ENCODE assay signal across 8 cellular contexts in genomic region chr10:103763374-103764202, GRCh38.
A peak's percentile ranks its signal among the peaks of the same experiment; 100 is the strongest.
DNase-seq lines count a peak whose midpoint lies in the region; ATAC-seq, FAIRE-seq and TF ChIP-seq lines count a peak whose summit lies in the region.

No MANE protein-coding gene starts in this region.

- DNase-seq in GM18507 (ENCODE audit: extremely low spot score, insufficient read length, low read depth) = no peak
- peak; percentile 95 to 97 for DNase-seq in Kasumi-1 (lab: John Stamatoyannopoulos, UW)
- DNase-seq in activated naive CD8-positive, alpha-beta T cell treated with anti-CD3 and anti-CD28 coated beads for 36 hours = no peak
- no peak for DNase-seq in natural killer cell treated with Interleukin-12 subunit alpha and Interleukin-12 subunit beta and Interleukin-15 and Interleukin-18, amount 100 ng/mL, for 72 hours (ENCODE audit: low spot score)
- no peak for DNase-seq in hepatocyte (ENCODE audit: low spot score)
- DNase-seq in testis = no peak
- no peak for DNase-seq in Calu3

- H3K4me3 ChIP-seq in hepatocyte = no peak overlapping the region
- no peak overlapping the region for H3K4me3 ChIP-seq in testis

- H3K27ac ChIP-seq in hepatocyte = no peak overlapping the region
- H3K27ac ChIP-seq in testis = no peak overlapping the region

- no peak overlapping the region for H3K4me2 ChIP-seq in hepatocyte

- H3K27me3 Mint-ChIP-seq in activated naive CD8-positive, alpha-beta T cell treated with anti-CD3 and anti-CD28 coated beads for 36 hours = no peaks in the 10 kb centered on the region
- no peaks in the 10 kb centered on the region for H3K27me3 Mint-ChIP-seq in natural killer cell treated with Interleukin-12 subunit alpha and Interleukin-12 subunit beta and Interleukin-15 and Interleukin-18, amount 100 ng/mL, for 72 hours
- H3K27me3 Mint-ChIP-seq in Calu3 (ENCODE audit: unreplicated experiment) = peaks cover 25% of the 10 kb centered on the region

- no TSS peak for BruUV-seq in Calu3 (replicated peaks; lab: Mats Ljungman, UMichigan)

- no peak for TF ChIP-seq POLR2A in testis (IDR thresholded peaks at IDR 0.05)

- peak overlapping the region; percentile 58 for H3K27ac Mint-ChIP-seq in activated naive CD8-positive, alpha-beta T cell treated with anti-CD3 and anti-CD28 coated beads for 36 hours
- H3K27ac Mint-ChIP-seq in natural killer cell treated with Interleukin-12 subunit alpha and Interleukin-12 subunit beta and Interleukin-15 and Interleukin-18, amount 100 ng/mL, for 72 hours = peak overlapping the region; percentile 40 to 68
- H3K27ac Mint-ChIP-seq in Calu3 (ENCODE audit: unreplicated experiment) = no peak overlapping the region

- H3K79me2 ChIP-seq in hepatocyte = no peaks in the 10 kb centered on the region

- H2AFZ ChIP-seq in hepatocyte = no peak overlapping the region

- H3K9me3 Mint-ChIP-seq in activated naive CD8-positive, alpha-beta T cell treated with anti-CD3 and anti-CD28 coated beads for 36 hours = peaks cover 5% of the 10 kb centered on the region
- no peaks in the 10 kb centered on the region for H3K9me3 Mint-ChIP-seq in natural killer cell treated with Interleukin-12 subunit alpha and Interleukin-12 subunit beta and Interleukin-15 and Interleukin-18, amount 100 ng/mL, for 72 hours
- H3K9me3 Mint-ChIP-seq in Calu3 (ENCODE audit: low read depth, unreplicated experiment) = no peaks in the 10 kb centered on the region

- H3K4me1 ChIP-seq in hepatocyte (ENCODE audit: insufficient read depth) (peaks cover 7% of the 10 kb centered on the region), testis (peaks cover 7% of the 10 kb centered on the region)

- H3K27me3 ChIP-seq in hepatocyte = no peaks in the 10 kb centered on the region
- H3K27me3 ChIP-seq in testis = no peaks in the 10 kb centered on the region

- no peaks in the 10 kb centered on the region for H3K36me3 Mint-ChIP-seq in activated naive CD8-positive, alpha-beta T cell treated with anti-CD3 and anti-CD28 coated beads for 36 hours
- no peaks in the 10 kb centered on the region for H3K36me3 Mint-ChIP-seq in natural killer cell treated with Interleukin-12 subunit alpha and Interleukin-12 subunit beta and Interleukin-15 and Interleukin-18, amount 100 ng/mL, for 72 hours
- H3K36me3 Mint-ChIP-seq in Calu3 (ENCODE audit: insufficient read depth, unreplicated experiment) = no peaks in the 10 kb centered on the region

- WGBS in hepatocyte (ENCODE audit: low lambda C conversion rate, missing lambda C conversion rate) = 92% methylated on average over 7 of the region's 7 CpGs
- 81 to 91% methylated on average over 5 to 7 of the region's 7 CpGs for WGBS in testis, 2 donors

- CTCF ChIA-PET in Calu3 (lab: Charles Lee) = interaction anchor here (0.6 to 1.3 kb wide), 2 partner anchors 9 to 11 kb away, joined by 3 read pairs; no protein-coding TSS in a partner anchor

- no peaks in the 10 kb centered on the region for H3K9me3 ChIP-seq in hepatocyte (ENCODE audit: low read depth)
- H3K9me3 ChIP-seq in testis = no peaks in the 10 kb centered on the region

- intact Hi-C loops in testis (cut with DNase I; ENCODE audit: low total_unique reads) (no loop called here), Calu3 (cut with micrococcal nuclease; ENCODE audit: unreplicated experiment) (loop anchor here (10.0 kb wide), 1 partner anchor 91 kb away; the partner anchor contains the start of gene SH3PXD2A)

- H3K36me3 ChIP-seq in hepatocyte (replicated peaks; ENCODE audit: insufficient read depth, low read depth) = no peaks in the 10 kb centered on the region
- no peaks in the 10 kb centered on the region for H3K36me3 ChIP-seq in testis (ENCODE audit: low read depth, missing control alignments)

- H3K9me2 ChIP-seq in hepatocyte (replicated peaks; ENCODE audit: insufficient read depth) = no peaks in the 10 kb centered on the region

- TF ChIP-seq CTCF in hepatocyte (IDR thresholded peaks at IDR 0.05; ENCODE audit: poor library complexity) = no peak
- TF ChIP-seq CTCF in testis (IDR thresholded peaks at IDR 0.05) = no peak
- no peak for TF ChIP-seq CTCF in Calu3 (IDR thresholded peaks at IDR 0.05; ENCODE audit: unreplicated experiment)

- peak; percentile 66 for FAIRE-seq in GM18507 (lab: Jason Lieb, UNC)

- peaks cover 47% of the 10 kb centered on the region for H3K4me1 Mint-ChIP-seq in activated naive CD8-positive, alpha-beta T cell treated with anti-CD3 and anti-CD28 coated beads for 36 hours
- peaks cover 30 to 38% of the 10 kb centered on the region in 2 donors for H3K4me1 Mint-ChIP-seq in natural killer cell treated with Interleukin-12 subunit alpha and Interleukin-12 subunit beta and Interleukin-15 and Interleukin-18, amount 100 ng/mL, for 72 hours (ENCODE audit: low read depth in 2 of 2)
- peaks cover 29% of the 10 kb centered on the region for H3K4me1 Mint-ChIP-seq in Calu3 (ENCODE audit: low read depth, unreplicated experiment)

- H3K4me3 Mint-ChIP-seq in activated naive CD8-positive, alpha-beta T cell treated with anti-CD3 and anti-CD28 coated beads for 36 hours = no peak overlapping the region
- peak overlapping the region; percentile 28 for H3K4me3 Mint-ChIP-seq in natural killer cell treated with Interleukin-12 subunit alpha and Interleukin-12 subunit beta and Interleukin-15 and Interleukin-18, amount 100 ng/mL, for 72 hours
- H3K4me3 Mint-ChIP-seq in Calu3 (ENCODE audit: low read depth, unreplicated experiment) = no peak overlapping the region

- H4K20me1 ChIP-seq in hepatocyte (ENCODE audit: insufficient read depth, poor library complexity, severe bottlenecking) = no peaks in the 10 kb centered on the region

- ATAC-seq in natural killer cell treated with Interleukin-12 subunit alpha and Interleukin-12 subunit beta and Interleukin-15 and Interleukin-18, amount 100 ng/mL, for 72 hours = peak in 1 of 2 donors; percentile 45
- no peak for ATAC-seq in HG02571 (IDR thresholded peaks at IDR 0.05; ENCODE audit: unreplicated experiment)

Comparison
In these comparisons a context has a peak if more than half of its experiments do, and no peak if none do; other contexts are left out.
1. DNase-seq: peak in Kasumi-1 (2 of 2); none in GM18507 (single experiment), activated naive CD8-positive, alpha-beta T cell treated with anti-CD3 and anti-CD28 coated beads for 36 hours (single experiment), natural killer cell treated with Interleukin-12 subunit alpha and Interleukin-12 subunit beta and Interleukin-15 and Interleukin-18, amount 100 ng/mL, for 72 hours (single experiment), hepatocyte (single experiment), testis (single experiment) and Calu3 (single experiment).